11 cellular contexts compared by ENCODE assay signal in the genomic region with DNA sequence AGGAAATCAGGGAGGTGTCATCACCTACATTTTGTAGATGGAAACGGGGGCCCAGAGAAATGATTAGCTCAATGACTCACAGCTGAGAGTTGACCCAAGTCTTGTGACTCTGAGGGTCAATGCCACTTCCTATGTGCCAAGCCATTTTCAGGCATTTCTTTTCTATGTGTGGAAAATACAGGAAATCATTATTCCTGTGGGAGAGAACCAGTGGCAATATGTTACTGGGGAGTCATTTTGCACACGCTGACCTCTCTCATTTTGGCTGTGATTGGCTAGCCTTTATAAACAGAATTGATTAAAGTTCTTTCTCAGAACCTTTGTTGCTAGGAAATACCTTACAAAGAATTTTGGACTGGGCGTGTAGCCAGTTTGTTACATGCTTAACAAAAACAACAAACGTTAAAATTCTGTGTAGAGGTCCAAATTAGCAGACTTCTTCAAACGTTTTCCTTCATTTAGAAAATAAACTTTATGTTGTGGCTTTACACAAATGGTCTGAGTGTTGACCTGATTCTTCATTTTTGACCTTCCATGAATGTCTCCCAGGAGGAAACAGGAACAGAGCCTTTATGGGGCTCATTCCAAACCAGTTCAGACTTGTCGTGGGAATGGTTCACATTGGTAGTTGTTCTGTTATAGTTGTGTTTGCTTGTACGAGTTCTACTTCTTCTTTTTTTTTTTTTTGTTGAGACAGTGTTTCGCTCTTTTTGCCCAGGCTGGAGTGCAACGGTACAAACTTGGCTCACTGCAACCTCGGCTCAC. TPM values are rescaled to one million over a fixed set of nuclear protein-coding genes. Genes with fewer than 3 reads are reported as not detected.
DNase-seq lines count a peak whose midpoint lies in the region; ATAC-seq and TF ChIP-seq lines count a peak whose summit lies in the region.
"Had no signal": no experiment of that assay in that cellular context is flagged by ENCODE, and none has a peak within 500 bp of the region (broad histone marks: within the 10 kb centered on the region; RNA-seq: fewer than 3 reads in every experiment).

No MANE protein-coding gene starts in this region.

- H3K27ac Mint-ChIP-seq in activated T-cell treated with anti-CD3 and anti-CD28 coated beads, Interleukin-2, amount 50 U/mL, for 24 hours, result no peak overlapping the region
- H3K27ac Mint-ChIP-seq: B cell; naive thymus-derived CD8-positive, alpha-beta T cell had no signal

- H3K9ac ChIP-seq in colonic mucosa (ENCODE audit: low read depth in 2 of 2, low read length in 2 of 2), result no peak overlapping the region

- no peaks in the 10 kb centered on the region for H3K27me3 ChIP-seq in colonic mucosa
- no peaks in the 10 kb centered on the region for H3K27me3 ChIP-seq in lower lobe of right lung (ENCODE audit: low read depth)
- H3K27me3 ChIP-seq in upper lobe of right lung, result no peaks in the 10 kb centered on the region

- H3K27ac ChIP-seq in colonic mucosa (peak overlapping the region; percentile 15), lower lobe of right lung (peak overlapping the region; percentile 39), upper lobe of right lung (no peak overlapping the region)

- DNase-seq in NCI-H748 (lab: John Stamatoyannopoulos, UW; ENCODE audit: unreplicated experiment), result peak; percentile 53
- DNase-seq in NCI-H748 treated with DMSO at 0.1 percent for 48 hours (lab: John Stamatoyannopoulos, UW), result no peak
- DNase-seq in colonic mucosa, result peak; percentile 65
- no peak for DNase-seq in lower lobe of right lung
- no peak for DNase-seq in upper lobe of right lung
- DNase-seq in activated CD8-positive, alpha-beta memory T cell treated with anti-CD3 and anti-CD28 coated beads, Interleukin-2, amount 50 U/mL, for 4 hours, result no peak
- DNase-seq in activated T-cell treated with anti-CD3 and anti-CD28 coated beads, Interleukin-2, amount 50 U/mL, for 24 hours, result no peak
- DNase-seq: naive thymus-derived CD8-positive, alpha-beta T cell; NCI-H146 had no signal

- H3K27me3 Mint-ChIP-seq in activated T-cell treated with anti-CD3 and anti-CD28 coated beads, Interleukin-2, amount 50 U/mL, for 24 hours, result no peaks in the 10 kb centered on the region
- H3K27me3 Mint-ChIP-seq: B cell; naive thymus-derived CD8-positive, alpha-beta T cell had no signal

- peaks cover 10% of the 10 kb centered on the region for H3K36me3 Mint-ChIP-seq in activated T-cell treated with anti-CD3 and anti-CD28 coated beads, Interleukin-2, amount 50 U/mL, for 24 hours (ENCODE audit: low read depth)

- no peak overlapping the region for H3K4me3 Mint-ChIP-seq in activated T-cell treated with anti-CD3 and anti-CD28 coated beads, Interleukin-2, amount 50 U/mL, for 24 hours
- H3K4me3 Mint-ChIP-seq: B cell; naive thymus-derived CD8-positive, alpha-beta T cell had no signal

- peaks cover 1% of the 10 kb centered on the region for H3K4me1 ChIP-seq in colonic mucosa
- peaks cover 27% of the 10 kb centered on the region for H3K4me1 ChIP-seq in lower lobe of right lung
- peaks cover 18% of the 10 kb centered on the region for H3K4me1 ChIP-seq in upper lobe of right lung

- ATAC-seq in lower lobe of right lung (peak in 1 of 2 donors; percentile 59), upper lobe of right lung (peak; percentile 40), GM21723 (IDR thresholded peaks at IDR 0.05; ENCODE audit: unreplicated experiment) (no peak)
- ATAC-seq: naive thymus-derived CD8-positive, alpha-beta T cell had no signal

- H3K36me3 ChIP-seq in colonic mucosa (no peaks in the 10 kb centered on the region), lower lobe of right lung (peaks cover 8% of the 10 kb centered on the region), upper lobe of right lung (peaks cover 5% of the 10 kb centered on the region)

- H3K9me3 ChIP-seq in colonic mucosa, result no peaks in the 10 kb centered on the region
- no peaks in the 10 kb centered on the region for H3K9me3 ChIP-seq in lower lobe of right lung
- no peaks in the 10 kb centered on the region for H3K9me3 ChIP-seq in upper lobe of right lung

- H3K4me1 Mint-ChIP-seq in activated T-cell treated with anti-CD3 and anti-CD28 coated beads, Interleukin-2, amount 50 U/mL, for 24 hours (ENCODE audit: low read depth), result peaks cover 14% of the 10 kb centered on the region

- H3K9me3 Mint-ChIP-seq in activated T-cell treated with anti-CD3 and anti-CD28 coated beads, Interleukin-2, amount 50 U/mL, for 24 hours, result no peaks in the 10 kb centered on the region
- H3K9me3 Mint-ChIP-seq: naive thymus-derived CD8-positive, alpha-beta T cell had no signal

- intact Hi-C loops in colonic mucosa (cut with DNase I) (no loop called here), lower lobe of right lung (cut with DNase I) (no loop called here), upper lobe of right lung (cut with DNase I) (no loop called here)

- TF ChIP-seq CTCF in colonic mucosa (IDR thresholded peaks at IDR 0.05) (no peak), lower lobe of right lung (IDR thresholded peaks at IDR 0.05) (no peak), upper lobe of right lung (IDR thresholded peaks at IDR 0.05) (no peak)

- H3K4me3 ChIP-seq in colonic mucosa, result no peak overlapping the region
- no peak overlapping the region for H3K4me3 ChIP-seq in lower lobe of right lung
- no peak overlapping the region for H3K4me3 ChIP-seq in upper lobe of right lung

RNA-seq across cellular contexts. Expression of gene PCCA, which starts 11.4 kb away (rescaled TPM):
- total RNA-seq in colonic mucosa (100 to 1,000 TPM in 1 of 2 donors, 10 to 100 TPM in 1; 65.5 to 109 TPM), lower lobe of right lung (37.8 TPM), upper lobe of right lung (34.7 TPM)

Comparison
In these comparisons a context has a peak if more than half of its experiments do, and no peak if none do; other contexts are left out.
1. DNase-seq: peak in NCI-H748 (single experiment) and colonic mucosa (single experiment); none in NCI-H748 treated with DMSO at 0.1 percent for 48 hours (single experiment), lower lobe of right lung (single experiment), upper lobe of right lung (single experiment), activated CD8-positive, alpha-beta memory T cell treated with anti-CD3 and anti-CD28 coated beads, Interleukin-2, amount 50 U/mL, for 4 hours (single experiment) and activated T-cell treated with anti-CD3 and anti-CD28 coated beads, Interleukin-2, amount 50 U/mL, for 24 hours (single experiment).